In the genomic region with DNA sequence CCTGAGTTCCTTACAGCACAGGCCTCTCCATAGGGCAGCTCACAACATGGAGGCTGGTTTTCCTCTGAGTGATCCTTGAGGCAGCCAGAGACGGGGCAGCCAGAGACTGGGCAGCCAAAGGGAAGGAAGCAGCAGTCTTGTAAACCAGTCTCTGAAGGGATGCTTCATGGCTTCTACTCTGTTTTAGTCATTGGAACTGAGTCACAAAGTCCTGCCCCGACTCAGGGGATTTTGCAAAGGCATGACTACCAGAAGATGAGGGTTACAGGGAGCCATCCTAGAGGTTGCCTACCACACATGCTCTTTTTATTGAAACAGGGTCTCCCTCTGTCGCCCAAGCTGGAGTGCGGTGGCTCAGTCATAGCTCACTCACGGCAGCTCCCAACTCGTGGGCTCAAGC, we compare ENCODE assay signal across 15 cellular contexts. TPM values are rescaled to one million over a fixed set of nuclear protein-coding genes. Genes with fewer than 3 reads are reported as not detected.
DNase-seq lines count a peak whose midpoint lies in the region; ATAC-seq and TF ChIP-seq lines count a peak whose summit lies in the region.
"Had no signal": no experiment of that assay in that cellular context is flagged by ENCODE, and none has a peak within 500 bp of the region (broad histone marks: within the 10 kb centered on the region; RNA-seq: fewer than 3 reads in every experiment).

No MANE protein-coding gene starts in this region.

- no peak for ATAC-seq in HG02970 (IDR thresholded peaks at IDR 0.05; ENCODE audit: low FRiP score, unreplicated experiment)
- ATAC-seq: GM12878 had no signal

- no peaks in the 10 kb centered on the region for H3K9me3 Mint-ChIP-seq in activated CD4-positive, alpha-beta memory T cell treated with anti-CD3 and anti-CD28 coated beads for 36 hours
- no peaks in the 10 kb centered on the region for H3K9me3 Mint-ChIP-seq in activated CD4-positive, alpha-beta memory T cell treated with anti-CD3 and anti-CD28 coated beads, Interleukin-2, amount 10 ng/mL, durations not matched to agents 7 days and 5 days

- intact Hi-C loops in activated CD4-positive, alpha-beta memory T cell treated with anti-CD3 and anti-CD28 coated beads for 36 hours (cut with micrococcal nuclease) = no loop called here

- H3K4me3 ChIP-seq in fibroblast of mammary gland (ENCODE audit: control insufficient read depth, low read depth, low read length) = no peak overlapping the region
- H3K4me3 ChIP-seq: BLaER1 treated with 17β-estradiol and CSF1 and Interleukin-3, amounts not matched to agents 10 nM and 100 nM; GM12878 had no signal

- peak; percentile 37 for DNase-seq in activated CD4-positive, alpha-beta memory T cell treated with anti-CD3 and anti-CD28 coated beads for 36 hours
- DNase-seq in activated CD4-positive, alpha-beta memory T cell treated with anti-CD3 and anti-CD28 coated beads, Interleukin-2, amount 10 ng/mL, durations not matched to agents 7 days and 5 days = no peak
- peak; percentile 30 for DNase-seq in stimulated activated CD4-positive, alpha-beta T cell treated with anti-CD3 and anti-CD28 coated beads, Interleukin-1b, Interleukin-23, amount 100 ng/mL, for 48 hours
- DNase-seq in stimulated activated CD4-positive, alpha-beta T cell treated with anti-CD3 and anti-CD28 coated beads, Interleukin-12 subunit alpha, Interleukin-12 subunit beta, amount 100 ng/mL, for 4 hours = no peak
- peak; percentile 6 for DNase-seq in fibroblast of mammary gland (ENCODE audit: low read depth)
- DNase-seq in D341Med (ENCODE audit: low spot score) = no peak
- DNase-seq: DND-41; HCEC 1CT; NCI-H187; NCI-H69; NK-92 treated with Interleukin-12 subunit alpha and Interleukin-12 subunit beta, amount 100 ng/mL, for 24 hours; OCI-M1 had no signal

- no peak overlapping the region for H3K27ac Mint-ChIP-seq in activated CD4-positive, alpha-beta memory T cell treated with anti-CD3 and anti-CD28 coated beads for 36 hours
- H3K27ac Mint-ChIP-seq in activated CD4-positive, alpha-beta memory T cell treated with anti-CD3 and anti-CD28 coated beads, Interleukin-2, amount 10 ng/mL, durations not matched to agents 7 days and 5 days = no peak overlapping the region

- peaks cover 6% of the 10 kb centered on the region for H3K27me3 Mint-ChIP-seq in activated CD4-positive, alpha-beta memory T cell treated with anti-CD3 and anti-CD28 coated beads for 36 hours
- peaks cover 3% of the 10 kb centered on the region for H3K27me3 Mint-ChIP-seq in activated CD4-positive, alpha-beta memory T cell treated with anti-CD3 and anti-CD28 coated beads, Interleukin-2, amount 10 ng/mL, durations not matched to agents 7 days and 5 days

- CTCF ChIA-PET in activated CD4-positive, alpha-beta memory T cell treated with anti-CD3 and anti-CD28 coated beads for 36 hours (lab: Charles Lee) = interaction anchor here (0.7 kb wide), 1 partner anchor 804 kb away, joined by 3 read pairs; no protein-coding TSS in a partner anchor
- CTCF ChIA-PET in activated CD4-positive, alpha-beta memory T cell treated with anti-CD3 and anti-CD28 coated beads, Interleukin-2, amount 10 ng/mL, durations not matched to agents 7 days and 5 days (lab: Charles Lee) = interaction anchor here (1.5 kb wide), 1 partner anchor 278 kb away, joined by 3 read pairs; no protein-coding TSS in a partner anchor

- H3K4me1 Mint-ChIP-seq in activated CD4-positive, alpha-beta memory T cell treated with anti-CD3 and anti-CD28 coated beads for 36 hours (ENCODE audit: low read depth) = peaks cover 2% of the 10 kb centered on the region
- H3K4me1 Mint-ChIP-seq in activated CD4-positive, alpha-beta memory T cell treated with anti-CD3 and anti-CD28 coated beads, Interleukin-2, amount 10 ng/mL, durations not matched to agents 7 days and 5 days = no peaks in the 10 kb centered on the region

- POLR2A ChIA-PET in activated CD4-positive, alpha-beta memory T cell treated with anti-CD3 and anti-CD28 coated beads for 36 hours (lab: Charles Lee) = interaction anchor here (1.6 kb wide), 1 partner anchor 26 kb away, joined by 3 read pairs; no protein-coding TSS in a partner anchor
- POLR2A ChIA-PET in activated CD4-positive, alpha-beta memory T cell treated with anti-CD3 and anti-CD28 coated beads, Interleukin-2, amount 10 ng/mL, durations not matched to agents 7 days and 5 days (lab: Charles Lee) = no interaction called here

- H3K4me3 Mint-ChIP-seq in activated CD4-positive, alpha-beta memory T cell treated with anti-CD3 and anti-CD28 coated beads for 36 hours = no peak overlapping the region
- H3K4me3 Mint-ChIP-seq in activated CD4-positive, alpha-beta memory T cell treated with anti-CD3 and anti-CD28 coated beads, Interleukin-2, amount 10 ng/mL, durations not matched to agents 7 days and 5 days = no peak overlapping the region

- no peaks in the 10 kb centered on the region for H3K36me3 Mint-ChIP-seq in activated CD4-positive, alpha-beta memory T cell treated with anti-CD3 and anti-CD28 coated beads for 36 hours
- no peaks in the 10 kb centered on the region for H3K36me3 Mint-ChIP-seq in activated CD4-positive, alpha-beta memory T cell treated with anti-CD3 and anti-CD28 coated beads, Interleukin-2, amount 10 ng/mL, durations not matched to agents 7 days and 5 days (ENCODE audit: low read depth)

- TF ChIP-seq CTCF in fibroblast of mammary gland (conservative IDR thresholded peaks at IDR 0.05; ENCODE audit: control insufficient read depth, insufficient read depth, low read depth, low read length) = no peak

RNA-seq across cellular contexts. Expression of a gene that starts 44.4 kb away (rescaled TPM):
- total RNA-seq in activated CD4-positive, alpha-beta memory T cell treated with anti-CD3 and anti-CD28 coated beads for 36 hours = 10 to 100 TPM; 84.6 to 91.4 TPM
- total RNA-seq in activated CD4-positive, alpha-beta memory T cell treated with anti-CD3 and anti-CD28 coated beads, Interleukin-2, amount 10 ng/mL, durations not matched to agents 7 days and 5 days = 10 to 100 TPM; 82.6 to 97.0 TPM

RNA-seq across cellular contexts. Expression of a gene that starts 49.1 kb away (rescaled TPM):
- total RNA-seq in activated CD4-positive, alpha-beta memory T cell treated with anti-CD3 and anti-CD28 coated beads for 36 hours = 10 to 100 TPM; 58.8 to 63.5 TPM
- total RNA-seq in activated CD4-positive, alpha-beta memory T cell treated with anti-CD3 and anti-CD28 coated beads, Interleukin-2, amount 10 ng/mL, durations not matched to agents 7 days and 5 days = 10 to 100 TPM; 64.0 to 66.5 TPM

RNA-seq across cellular contexts. Expression of a gene that starts 54.0 kb away (rescaled TPM):
- not detected for total RNA-seq in activated CD4-positive, alpha-beta memory T cell treated with anti-CD3 and anti-CD28 coated beads for 36 hours
- total RNA-seq in activated CD4-positive, alpha-beta memory T cell treated with anti-CD3 and anti-CD28 coated beads, Interleukin-2, amount 10 ng/mL, durations not matched to agents 7 days and 5 days = not detected
- total RNA-seq: GM12878 had no signal

Comparison
In these comparisons a context has a peak if more than half of its experiments do, and no peak if none do; other contexts are left out.
1. DNase-seq: peak in activated CD4-positive, alpha-beta memory T cell treated with anti-CD3 and anti-CD28 coated beads for 36 hours (single experiment), stimulated activated CD4-positive, alpha-beta T cell treated with anti-CD3 and anti-CD28 coated beads, Interleukin-1b, Interleukin-23, amount 100 ng/mL, for 48 hours (single experiment) and fibroblast of mammary gland (single experiment); none in activated CD4-positive, alpha-beta memory T cell treated with anti-CD3 and anti-CD28 coated beads, Interleukin-2, amount 10 ng/mL, durations not matched to agents 7 days and 5 days (single experiment), stimulated activated CD4-positive, alpha-beta T cell treated with anti-CD3 and anti-CD28 coated beads, Interleukin-12 subunit alpha, Interleukin-12 subunit beta, amount 100 ng/mL, for 4 hours (single experiment) and D341Med (single experiment).